Comparison of ENCODE assay signal across 2 cellular contexts in genomic region chr5:61596265-61596664, GRCh38.
A peak's percentile ranks its signal among the peaks of the same experiment; 100 is the strongest.
TF ChIP-seq lines count a peak whose summit lies in the region.

No MANE protein-coding gene starts in this region.

TF ChIP-seq in A549, 52 proteins besides CTCF, POLR2A, EP300 and RAD21 (continued from another document):
- TF ChIP-seq RNF2 (IDR thresholded peaks at IDR 0.05; ENCODE audit: borderline replicate concordance, low read depth) (no peak), KDM1A (IDR thresholded peaks at IDR 0.05; ENCODE audit: low read depth) (no peak), RARB (CRISPR knock-in tag; IDR thresholded peaks at IDR 0.05) (no peak)

TF ChIP-seq in HepG2, 621 proteins besides CTCF, POLR2A, EP300 and RAD21 (continued from another document):
- TF ChIP-seq PRPF4 (IDR thresholded peaks at IDR 0.05; ENCODE audit: low read depth, low read length, poor library complexity, severe bottlenecking) (no peak), HNF4G (IDR thresholded peaks at IDR 0.05; ENCODE audit: borderline replicate concordance, low read depth, low read length) (peak; percentile 42; the same call in 1 of the 2 replicates), HNF4G (CRISPR knock-in tag; IDR thresholded peaks at IDR 0.05; ENCODE audit: borderline replicate concordance, low read depth) (no peak), TFAP4 (IDR thresholded peaks at IDR 0.05; ENCODE audit: borderline replicate concordance, low read depth) (no peak), AHDC1 (CRISPR knock-in tag; IDR thresholded peaks at IDR 0.05; ENCODE audit: borderline replicate concordance) (peak; percentile 58; the same call in 1 of the 2 replicates), HNF4A (CRISPR knock-in tag; IDR thresholded peaks at IDR 0.05) (peak; percentile 44; the same call in 1 of the 2 replicates), KLF13 (CRISPR knock-in tag; IDR thresholded peaks at IDR 0.05) (no peak), ARID5B (CRISPR knock-in tag; IDR thresholded peaks at IDR 0.05) (0 out of 2 replicates have a peak, but pooled peaks have one; percentile 13), BHLHE40 (IDR thresholded peaks at IDR 0.05; ENCODE audit: low read length) (no peak), ATF5 (CRISPR knock-in tag; IDR thresholded peaks at IDR 0.05; ENCODE audit: low read depth) (no peak), RARA (CRISPR knock-in tag; IDR thresholded peaks at IDR 0.05) (0 out of 2 replicates have a peak, but pooled peaks have one; percentile 7)
